In the genomic region with DNA sequence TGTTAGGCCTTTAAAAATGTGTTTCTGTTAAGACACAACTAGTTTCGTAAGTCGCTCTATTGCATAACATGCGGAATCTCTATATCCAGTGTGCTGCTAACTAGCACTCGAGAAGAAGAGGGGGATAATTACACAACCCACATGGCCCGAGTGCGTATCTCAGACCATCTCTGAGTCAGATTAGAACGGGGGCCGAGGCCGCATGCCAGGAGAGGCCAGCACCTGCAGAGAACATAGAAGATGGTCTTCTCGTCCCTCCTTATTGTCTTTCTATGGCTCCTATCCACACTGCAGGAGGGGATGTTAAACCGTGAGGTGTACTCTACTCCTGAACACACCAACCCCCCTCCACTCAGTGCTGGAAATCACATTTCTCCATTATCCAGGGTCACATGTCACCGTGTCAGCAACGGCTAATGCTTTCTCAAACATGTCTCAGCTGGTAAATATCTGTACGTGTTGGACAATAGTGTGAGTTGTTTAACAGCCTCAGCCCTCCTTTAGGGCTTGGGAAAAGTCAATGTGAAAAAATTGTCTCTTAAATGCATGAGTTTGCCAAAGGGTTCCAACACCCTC, we compare ENCODE assay signal across 12 cellular contexts. TPM values are rescaled to one million over a fixed set of nuclear protein-coding genes. Genes with fewer than 3 reads are reported as not detected.
A peak's percentile ranks its signal among the peaks of the same experiment; 100 is the strongest.
DNase-seq lines count a peak whose midpoint lies in the region; ATAC-seq and TF ChIP-seq lines count a peak whose summit lies in the region.
"Had no signal": no experiment of that assay in that cellular context is flagged by ENCODE, and none has a peak within 500 bp of the region (broad histone marks: within the 10 kb centered on the region; RNA-seq: fewer than 3 reads in every experiment).

No MANE protein-coding gene starts in this region.

- peak overlapping the region; percentile 89 for H3K27ac ChIP-seq in RWPE2 (ENCODE audit: poor library complexity, severe bottlenecking)
- no peak overlapping the region for H3K27ac ChIP-seq in foreskin keratinocyte
- H3K27ac ChIP-seq in thymus (ENCODE audit: low read depth), result peak overlapping the region; percentile 64

- H3K36me3 ChIP-seq in RWPE2 (ENCODE audit: low read depth), result peaks cover 12% of the 10 kb centered on the region
- H3K36me3 ChIP-seq in thymus (ENCODE audit: control insufficient read depth, insufficient read depth), result peaks cover 22% of the 10 kb centered on the region

- no peaks in the 10 kb centered on the region for H3K27me3 ChIP-seq in RWPE2 (ENCODE audit: insufficient read depth, poor library complexity, severe bottlenecking)
- no peaks in the 10 kb centered on the region for H3K27me3 ChIP-seq in foreskin keratinocyte
- H3K27me3 ChIP-seq in thymus (ENCODE audit: control insufficient read depth, insufficient read depth), result no peaks in the 10 kb centered on the region

- H3K27me3 Mint-ChIP-seq in activated T-cell treated with anti-CD3 and anti-CD28 coated beads, Interleukin-2, amount 50 U/mL, for 24 hours, result no peaks in the 10 kb centered on the region
- H3K27me3 Mint-ChIP-seq: activated CD4-positive, alpha-beta memory T cell treated with anti-CD3 and anti-CD28 coated beads for 36 hours; B cell had no signal

- H3K9me3 ChIP-seq in RWPE2 (ENCODE audit: severe bottlenecking), result no peaks in the 10 kb centered on the region
- no peaks in the 10 kb centered on the region for H3K9me3 ChIP-seq in thymus (ENCODE audit: control insufficient read depth)

- peaks cover 83% of the 10 kb centered on the region for H3K4me1 Mint-ChIP-seq in activated T-cell treated with anti-CD3 and anti-CD28 coated beads, Interleukin-2, amount 50 U/mL, for 24 hours (ENCODE audit: low read depth)

- 92% methylated on average over 14 of the region's 14 CpGs for WGBS in thymus

- no peak for DNase-seq in activated T-cell treated with anti-CD3 and anti-CD28 coated beads, Interleukin-2, amount 50 U/mL, for 24 hours
- DNase-seq in activated T-cell treated with anti-CD3 and anti-CD28 coated beads for 4 hours (no peak), RWPE2 (ENCODE audit: low spot score) (peak; percentile 96), foreskin keratinocyte (peak; percentile 87 to 93), DMS53 (lab: John Stamatoyannopoulos, UW) (no peak)
- DNase-seq: activated CD4-positive, alpha-beta memory T cell treated with anti-CD3 and anti-CD28 coated beads for 36 hours; NCI-H82 had no signal

- H3K9me3 Mint-ChIP-seq in activated T-cell treated with anti-CD3 and anti-CD28 coated beads, Interleukin-2, amount 50 U/mL, for 24 hours, result no peaks in the 10 kb centered on the region
- H3K9me3 Mint-ChIP-seq: activated CD4-positive, alpha-beta memory T cell treated with anti-CD3 and anti-CD28 coated beads for 36 hours; brain had no signal

- TF ChIP-seq CTCF in RWPE2 (IDR thresholded peaks at IDR 0.05; ENCODE audit: poor library complexity, severe bottlenecking), result peak; percentile 11
- no peak for TF ChIP-seq CTCF in foreskin keratinocyte (conservative IDR thresholded peaks at IDR 0.05)

- peak overlapping the region; percentile 61 for H3K27ac Mint-ChIP-seq in activated T-cell treated with anti-CD3 and anti-CD28 coated beads, Interleukin-2, amount 50 U/mL, for 24 hours
- H3K27ac Mint-ChIP-seq: activated CD4-positive, alpha-beta memory T cell treated with anti-CD3 and anti-CD28 coated beads for 36 hours; B cell had no signal

- H3K36me3 Mint-ChIP-seq in activated T-cell treated with anti-CD3 and anti-CD28 coated beads, Interleukin-2, amount 50 U/mL, for 24 hours (ENCODE audit: low read depth), result peaks cover 34% of the 10 kb centered on the region

- H3K4me3 ChIP-seq in RWPE2 (ENCODE audit: severe bottlenecking), result no peak overlapping the region
- H3K4me3 ChIP-seq in thymus (ENCODE audit: low read length), result no peak overlapping the region

- H3K4me3 Mint-ChIP-seq in activated T-cell treated with anti-CD3 and anti-CD28 coated beads, Interleukin-2, amount 50 U/mL, for 24 hours, result no peak overlapping the region
- H3K4me3 Mint-ChIP-seq: activated CD4-positive, alpha-beta memory T cell treated with anti-CD3 and anti-CD28 coated beads for 36 hours; B cell; brain had no signal

- peaks cover 40% of the 10 kb centered on the region for H3K4me1 ChIP-seq in RWPE2 (ENCODE audit: insufficient read depth, poor library complexity, severe bottlenecking)
- H3K4me1 ChIP-seq in foreskin keratinocyte, result peaks cover 6% of the 10 kb centered on the region
- peaks cover 3% of the 10 kb centered on the region for H3K4me1 ChIP-seq in thymus (ENCODE audit: control insufficient read depth, insufficient read depth, low read length)

- ATAC-seq in RWPE2 (ENCODE audit: low read depth) (peak; percentile 92), foreskin keratinocyte (peak; percentile 78), HG02571 (IDR thresholded peaks at IDR 0.05; ENCODE audit: unreplicated experiment) (no peak), GM21717 (IDR thresholded peaks at IDR 0.05; ENCODE audit: unreplicated experiment) (no peak)

RNA-seq across cellular contexts. Expression of a gene that starts 56.3 kb away (rescaled TPM):
- total RNA-seq in foreskin keratinocyte, result 5.0 and 7.4 TPM in 2 replicates
- polyA plus RNA-seq in foreskin keratinocyte (2.4 and 3.7 TPM in 2 replicates), thymus (47.4 TPM)

Comparison
In these comparisons a context has a peak if more than half of its experiments do, and no peak if none do; other contexts are left out.
1. DNase-seq: peak in RWPE2 (single experiment) and foreskin keratinocyte (2 of 2); none in activated T-cell treated with anti-CD3 and anti-CD28 coated beads, Interleukin-2, amount 50 U/mL, for 24 hours (single experiment), activated T-cell treated with anti-CD3 and anti-CD28 coated beads for 4 hours (single experiment) and DMS53 (single experiment).
2. ATAC-seq: peak in RWPE2 (single experiment) and foreskin keratinocyte (single experiment); none in HG02571 (single experiment) and GM21717 (single experiment).
3. RNA of a gene that starts 56.3 kb away (polyA plus RNA-seq): 47.4 TPM in thymus (single experiment); 2.4 to 3.7 TPM in foreskin keratinocyte; every median in the first group is over 10 times any median in the second.